11 cellular contexts compared by ENCODE assay signal in the genomic region with DNA sequence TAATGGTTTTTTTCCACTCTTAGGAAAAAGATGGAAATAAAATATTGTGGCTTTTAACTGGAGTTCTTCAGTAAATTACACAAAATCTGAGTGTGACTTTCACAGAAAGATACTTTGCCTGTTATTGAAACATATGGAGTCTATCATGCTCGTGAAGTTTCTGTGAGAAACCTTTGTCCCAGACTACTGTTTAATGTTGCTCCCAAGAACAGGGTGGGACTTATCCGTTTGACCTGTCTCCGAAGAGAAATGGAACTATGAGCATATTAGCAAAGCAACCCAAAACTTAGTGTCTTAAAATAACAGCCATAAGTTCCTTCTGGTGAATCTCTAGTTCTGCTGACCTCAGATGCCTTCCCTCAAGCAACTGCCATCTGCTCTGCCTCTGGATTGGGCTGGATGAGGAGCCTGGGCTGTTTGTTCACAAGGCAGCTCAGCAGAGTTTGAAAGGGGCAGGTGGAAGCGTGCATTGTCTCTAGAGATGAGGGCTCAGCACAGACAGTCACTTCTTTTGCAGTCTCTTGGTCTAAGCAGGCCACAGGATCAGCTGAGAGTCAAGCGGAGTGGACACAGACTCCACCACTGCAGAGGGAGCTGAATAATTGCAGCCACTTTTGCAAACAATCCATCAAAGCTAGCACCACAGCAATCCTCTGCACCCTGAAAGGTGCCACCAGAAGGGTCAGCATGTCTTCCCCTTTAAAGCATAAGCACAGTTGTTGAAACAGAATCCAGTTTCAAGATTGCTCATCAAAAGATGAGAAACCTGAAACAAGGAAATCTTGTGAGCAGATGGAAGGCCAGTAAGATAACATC. TPM values are rescaled to one million over a fixed set of nuclear protein-coding genes. Genes with fewer than 3 reads are reported as not detected.
DNase-seq lines count a peak whose midpoint lies in the region; ATAC-seq and TF ChIP-seq lines count a peak whose summit lies in the region.
"Had no signal": no experiment of that assay in that cellular context is flagged by ENCODE, and none has a peak within 500 bp of the region (broad histone marks: within the 10 kb centered on the region; RNA-seq: fewer than 3 reads in every experiment).

No MANE protein-coding gene starts in this region.

- H3K9me3 Mint-ChIP-seq in stimulated activated effector memory CD8-positive, alpha-beta T cell treated with anti-CD3 and anti-CD28 coated beads, Interleukin-12 subunit alpha, Interleukin-12 subunit beta, amount 100 ng/mL, for 72 hours = no peaks in the 10 kb centered on the region
- H3K9me3 Mint-ChIP-seq in type B pancreatic cell = no peaks in the 10 kb centered on the region
- H3K9me3 Mint-ChIP-seq: activated B cell treated with CpG ODN at 0.5 μM for 24 hours had no signal

- no peak overlapping the region for H3K4me3 Mint-ChIP-seq in stimulated activated effector memory CD8-positive, alpha-beta T cell treated with anti-CD3 and anti-CD28 coated beads, Interleukin-12 subunit alpha, Interleukin-12 subunit beta, amount 100 ng/mL, for 72 hours
- H3K4me3 Mint-ChIP-seq in type B pancreatic cell = no peak overlapping the region
- H3K4me3 Mint-ChIP-seq: activated B cell treated with CpG ODN at 0.5 μM for 24 hours, B cell had no signal

- ATAC-seq in left ventricle myocardium superior (peak; percentile 25), Right ventricle myocardium superior (ENCODE audit: poor library complexity) (no peak), HG02885 (IDR thresholded peaks at IDR 0.05; ENCODE audit: poor library complexity, unreplicated experiment) (peak; percentile 80)
- peak; percentile 27 for ATAC-seq in stimulated activated effector memory CD8-positive, alpha-beta T cell treated with anti-CD3 and anti-CD28 coated beads, Interleukin-12 subunit alpha, Interleukin-12 subunit beta, amount 100 ng/mL, for 72 hours

- DNase-seq in left ventricle myocardium superior (no peak), Right ventricle myocardium superior (no peak), NCI-H524 (lab: John Stamatoyannopoulos, UW) (peak; percentile 65 to 84), NCI-H446 treated with DMSO at 0.1 percent for 48 hours (lab: John Stamatoyannopoulos, UW) (no peak), type B pancreatic cell (ENCODE audit: extremely low spot score, unreplicated experiment) (no peak), glomerular visceral epithelial cell (ENCODE audit: extremely low spot score) (no peak)
- no peak for DNase-seq in stimulated activated effector memory CD8-positive, alpha-beta T cell treated with anti-CD3 and anti-CD28 coated beads, Interleukin-12 subunit alpha, Interleukin-12 subunit beta, amount 100 ng/mL, for 72 hours (ENCODE audit: low spot score in 2 of 2)
- DNase-seq: activated B cell treated with CpG ODN at 0.5 μM for 24 hours, NCI-H226 had no signal

- no peak overlapping the region for H3K27ac Mint-ChIP-seq in stimulated activated effector memory CD8-positive, alpha-beta T cell treated with anti-CD3 and anti-CD28 coated beads, Interleukin-12 subunit alpha, Interleukin-12 subunit beta, amount 100 ng/mL, for 72 hours
- no peak overlapping the region for H3K27ac Mint-ChIP-seq in type B pancreatic cell
- H3K27ac Mint-ChIP-seq: activated B cell treated with CpG ODN at 0.5 μM for 24 hours, B cell had no signal

- no peaks in the 10 kb centered on the region for H3K36me3 Mint-ChIP-seq in stimulated activated effector memory CD8-positive, alpha-beta T cell treated with anti-CD3 and anti-CD28 coated beads, Interleukin-12 subunit alpha, Interleukin-12 subunit beta, amount 100 ng/mL, for 72 hours
- H3K36me3 Mint-ChIP-seq in type B pancreatic cell = no peaks in the 10 kb centered on the region

- no peak for TF ChIP-seq CTCF in type B pancreatic cell (conservative IDR thresholded peaks at IDR 0.05)

- H3K27me3 Mint-ChIP-seq in type B pancreatic cell = peaks cover 3% of the 10 kb centered on the region

- H3K4me1 Mint-ChIP-seq in stimulated activated effector memory CD8-positive, alpha-beta T cell treated with anti-CD3 and anti-CD28 coated beads, Interleukin-12 subunit alpha, Interleukin-12 subunit beta, amount 100 ng/mL, for 72 hours = peaks cover 23% of the 10 kb centered on the region
- H3K4me1 Mint-ChIP-seq in type B pancreatic cell (ENCODE audit: unreplicated experiment) = no peaks in the 10 kb centered on the region
- H3K4me1 Mint-ChIP-seq: B cell had no signal

- intact Hi-C loops in left ventricle myocardium superior (cut with micrococcal nuclease) = no loop called here
- intact Hi-C loops in Right ventricle myocardium superior (cut with DNase I) = no loop called here

RNA-seq across cellular contexts. Expression of gene MYB, which starts 52.8 kb away (rescaled TPM):
- total RNA-seq in left ventricle myocardium superior (0.15 TPM), Right ventricle myocardium superior (0.22 TPM), type B pancreatic cell (ENCODE audit: low replicate concordance) (4.7 and 4.9 TPM in 2 replicates)

Comparison
In these comparisons a context has a peak if more than half of its experiments do, and no peak if none do; other contexts are left out.
1. DNase-seq: peak in NCI-H524 (2 of 2); none in left ventricle myocardium superior (single experiment), Right ventricle myocardium superior (single experiment), stimulated activated effector memory CD8-positive, alpha-beta T cell treated with anti-CD3 and anti-CD28 coated beads, Interleukin-12 subunit alpha, Interleukin-12 subunit beta, amount 100 ng/mL, for 72 hours (0 of 2), NCI-H446 treated with DMSO at 0.1 percent for 48 hours (single experiment), type B pancreatic cell (single experiment) and glomerular visceral epithelial cell (single experiment).